19 cellular contexts compared by ENCODE assay signal in genomic region chr11:134668796-134669195, GRCh38.
DNase-seq lines count a peak whose midpoint lies in the region; ATAC-seq, FAIRE-seq and TF ChIP-seq lines count a peak whose summit lies in the region.
"Had no signal": no experiment of that assay in that cellular context is flagged by ENCODE, and none has a peak within 500 bp of the region (broad histone marks: within the 10 kb centered on the region; RNA-seq: fewer than 3 reads in every experiment).

No MANE protein-coding gene starts in this region.

- peak overlapping the region; percentile 43 for H3K4me3 ChIP-seq in trophoblast cell (ENCODE audit: low read depth, low read length)
- H3K4me3 ChIP-seq: BLaER1 treated with 17β-estradiol and CSF1 and Interleukin-3, amounts not matched to agents 10 nM and 100 nM had no signal

- DNase-seq in natural killer cell treated with Interleukin-12 subunit alpha and Interleukin-12 subunit beta and Interleukin-15 and Interleukin-18, amount 100 ng/mL, for 72 hours (ENCODE audit: low spot score) = no peak
- DNase-seq in natural killer cell (no peak), ecto neural progenitor cell (ENCODE audit: low spot score) (peak; percentile 38), trophoblast cell (no peak), type B pancreatic cell (ENCODE audit: extremely low spot score, unreplicated experiment) (peak; percentile 44), GM13977 (ENCODE audit: low spot score) (no peak), H54 (ENCODE audit: insufficient read length, low spot score) (no peak)
- DNase-seq: ACHN; CD4-positive, CD25-positive, alpha-beta regulatory T cell; DMS 273 treated with DMSO at 0.1 percent for 48 hours; EL had no signal

- H3K23ac ChIP-seq in trophoblast cell (ENCODE audit: low read length) = peak overlapping the region; percentile 30

- H2AK5ac ChIP-seq in trophoblast cell (ENCODE audit: low read length) = no peak overlapping the region

- H2BK5ac ChIP-seq in trophoblast cell (ENCODE audit: low read depth, low read length, poor library complexity) = no peak overlapping the region

- no peak overlapping the region for H3K9ac ChIP-seq in trophoblast cell (ENCODE audit: low read length)
- H3K9ac ChIP-seq: BLaER1 treated with 17β-estradiol and CSF1 and Interleukin-3, amounts not matched to agents 10 nM and 100 nM had no signal

- H3K27ac Mint-ChIP-seq in natural killer cell treated with Interleukin-12 subunit alpha and Interleukin-12 subunit beta and Interleukin-15 and Interleukin-18, amount 100 ng/mL, for 72 hours = no peak overlapping the region
- H3K27ac Mint-ChIP-seq in natural killer cell = no peak overlapping the region
- H3K27ac Mint-ChIP-seq in type B pancreatic cell = no peak overlapping the region
- H3K27ac Mint-ChIP-seq: CD4-positive, CD25-positive, alpha-beta regulatory T cell had no signal

- H3K79me2 ChIP-seq in trophoblast cell (ENCODE audit: control insufficient read depth, insufficient read depth, low read length, poor library complexity) = no peaks in the 10 kb centered on the region

- H3K4me1 Mint-ChIP-seq in natural killer cell treated with Interleukin-12 subunit alpha and Interleukin-12 subunit beta and Interleukin-15 and Interleukin-18, amount 100 ng/mL, for 72 hours (ENCODE audit: low read depth in 2 of 2) = no peaks in the 10 kb centered on the region
- H3K4me1 Mint-ChIP-seq in natural killer cell (no peaks in the 10 kb centered on the region), type B pancreatic cell (ENCODE audit: unreplicated experiment) (no peaks in the 10 kb centered on the region)
- H3K4me1 Mint-ChIP-seq: CD4-positive, CD25-positive, alpha-beta regulatory T cell had no signal

- H3K4me1 ChIP-seq in trophoblast cell (ENCODE audit: control insufficient read depth in 1 of 2, insufficient read depth in 2 of 2, low read length in 2 of 2) = no peaks in the 10 kb centered on the region
- H3K4me1 ChIP-seq: BLaER1 treated with 17β-estradiol and CSF1 and Interleukin-3, amounts not matched to agents 10 nM and 100 nM had no signal

- H2BK120ac ChIP-seq in trophoblast cell (ENCODE audit: insufficient read depth, low read length, poor library complexity) = no peak overlapping the region

- no peak overlapping the region for H2AFZ ChIP-seq in trophoblast cell (ENCODE audit: insufficient read depth, low read length, poor library complexity)

- H3K4me3 Mint-ChIP-seq in natural killer cell treated with Interleukin-12 subunit alpha and Interleukin-12 subunit beta and Interleukin-15 and Interleukin-18, amount 100 ng/mL, for 72 hours = no peak overlapping the region
- H3K4me3 Mint-ChIP-seq in natural killer cell (no peak overlapping the region), type B pancreatic cell (no peak overlapping the region)
- H3K4me3 Mint-ChIP-seq: CD4-positive, CD25-positive, alpha-beta regulatory T cell had no signal

- no peak overlapping the region for H4K12ac ChIP-seq in trophoblast cell (ENCODE audit: low read depth, low read length)

- H3K27me3 ChIP-seq in trophoblast cell (ENCODE audit: insufficient read depth, low read length) = no peaks in the 10 kb centered on the region
- H3K27me3 ChIP-seq: BLaER1 treated with 17β-estradiol and CSF1 and Interleukin-3, amounts not matched to agents 10 nM and 100 nM had no signal

- peaks cover 10 to 19% of the 10 kb centered on the region in 2 donors for H3K27me3 Mint-ChIP-seq in natural killer cell treated with Interleukin-12 subunit alpha and Interleukin-12 subunit beta and Interleukin-15 and Interleukin-18, amount 100 ng/mL, for 72 hours
- H3K27me3 Mint-ChIP-seq in natural killer cell (ENCODE audit: low read depth in 2 of 2) (peaks cover 15 to 17% of the 10 kb centered on the region in 2 donors), type B pancreatic cell (peaks cover 31% of the 10 kb centered on the region)

- intact Hi-C loops in natural killer cell (cut with micrococcal nuclease) = no loop called here

- in situ Hi-C loops in GM13977 (cut with MboI; ENCODE audit: low pct_unique_long_range_greater_than_20kb, low sequenced_read_pairs, unreplicated experiment) = no loop called here

- no peaks in the 10 kb centered on the region for H3K9me3 Mint-ChIP-seq in natural killer cell treated with Interleukin-12 subunit alpha and Interleukin-12 subunit beta and Interleukin-15 and Interleukin-18, amount 100 ng/mL, for 72 hours
- no peaks in the 10 kb centered on the region for H3K9me3 Mint-ChIP-seq in natural killer cell
- no peaks in the 10 kb centered on the region for H3K9me3 Mint-ChIP-seq in type B pancreatic cell

- TF ChIP-seq CTCF in natural killer cell (IDR thresholded peaks at IDR 0.05) (no peak), type B pancreatic cell (conservative IDR thresholded peaks at IDR 0.05) (no peak), GM13977 (IDR thresholded peaks at IDR 0.05; ENCODE audit: extremely low read depth, insufficient read depth, missing control alignments) (no peak)

- no peaks in the 10 kb centered on the region for H3K36me3 Mint-ChIP-seq in natural killer cell treated with Interleukin-12 subunit alpha and Interleukin-12 subunit beta and Interleukin-15 and Interleukin-18, amount 100 ng/mL, for 72 hours
- no peaks in the 10 kb centered on the region for H3K36me3 Mint-ChIP-seq in natural killer cell
- no peaks in the 10 kb centered on the region for H3K36me3 Mint-ChIP-seq in type B pancreatic cell
- H3K36me3 Mint-ChIP-seq: CD4-positive, CD25-positive, alpha-beta regulatory T cell had no signal

- peaks cover 5% of the 10 kb centered on the region for H3K9me3 ChIP-seq in trophoblast cell (ENCODE audit: insufficient read depth, low read depth, low read length)
- H3K9me3 ChIP-seq: BLaER1 treated with 17β-estradiol and CSF1 and Interleukin-3, amounts not matched to agents 10 nM and 100 nM had no signal

- peak; percentile 15 to 16 for ATAC-seq in natural killer cell treated with Interleukin-12 subunit alpha and Interleukin-12 subunit beta and Interleukin-15 and Interleukin-18, amount 100 ng/mL, for 72 hours
- ATAC-seq in natural killer cell (no peak), GM21528 (IDR thresholded peaks at IDR 0.05; ENCODE audit: low FRiP score, unreplicated experiment) (no peak)
- ATAC-seq: HCT116 had no signal

- WGBS in trophoblast cell (ENCODE audit: extremely low coverage, insufficient coverage, insufficient read length) = no CpG with 5 or more reads among the region's 3 CpGs

- no peak overlapping the region for H3K27ac ChIP-seq in trophoblast cell (ENCODE audit: low read depth, low read length)
- H3K27ac ChIP-seq: BLaER1 treated with 17β-estradiol and CSF1 and Interleukin-3, amounts not matched to agents 10 nM and 100 nM; HL-60 had no signal

- no peaks in the 10 kb centered on the region for H3K36me3 ChIP-seq in trophoblast cell (ENCODE audit: control insufficient read depth in 1 of 2, insufficient read depth in 2 of 2, low read length in 2 of 2)
- H3K36me3 ChIP-seq: BLaER1 treated with 17β-estradiol and CSF1 and Interleukin-3, amounts not matched to agents 10 nM and 100 nM had no signal

- no peak overlapping the region for H4K8ac ChIP-seq in trophoblast cell (ENCODE audit: low read depth, low read length)

- no peak overlapping the region for H3K4ac ChIP-seq in trophoblast cell (ENCODE audit: low read depth, low read length)

- FAIRE-seq in H54 (lab: Jason Lieb, UNC) = no peak
- FAIRE-seq: G401.6, GM12891, GM19239, H1 had no signal

- no peaks in the 10 kb centered on the region for H3K79me1 ChIP-seq in trophoblast cell (ENCODE audit: low read length)

- no peak overlapping the region for H4K91ac ChIP-seq in trophoblast cell (ENCODE audit: low read depth, low read length)

- no peak overlapping the region for H3K18ac ChIP-seq in trophoblast cell (ENCODE audit: low read length)

- H3K14ac ChIP-seq in trophoblast cell (ENCODE audit: low read length) = no peak overlapping the region

- H3K4me2 ChIP-seq in trophoblast cell (ENCODE audit: low read length) = no peak overlapping the region
- H3K4me2 ChIP-seq: BLaER1 treated with 17β-estradiol and CSF1 and Interleukin-3, amounts not matched to agents 10 nM and 100 nM had no signal

- no peak for TF ChIP-seq POLR2A in H54 (IDR thresholded peaks at IDR 0.05; ENCODE audit: low read depth, low read length)

- H2BK12ac ChIP-seq in trophoblast cell (ENCODE audit: low read length) = no peak overlapping the region

Comparison
In these comparisons a context has a peak if more than half of its experiments do, and no peak if none do; other contexts are left out.
1. ATAC-seq: peak in natural killer cell treated with Interleukin-12 subunit alpha and Interleukin-12 subunit beta and Interleukin-15 and Interleukin-18, amount 100 ng/mL, for 72 hours (2 of 2); none in natural killer cell (0 of 3) and GM21528 (single experiment).
2. DNase-seq: peak in ecto neural progenitor cell (single experiment) and type B pancreatic cell (single experiment); none in natural killer cell treated with Interleukin-12 subunit alpha and Interleukin-12 subunit beta and Interleukin-15 and Interleukin-18, amount 100 ng/mL, for 72 hours (single experiment), natural killer cell (single experiment), trophoblast cell (0 of 2), GM13977 (single experiment) and H54 (single experiment).